8 cellular contexts compared by ENCODE assay signal in genomic region chr9:99103909-99104458, GRCh38. TPM values are rescaled to one million over a fixed set of nuclear protein-coding genes. Genes with fewer than 3 reads are reported as not detected.
DNase-seq lines count a peak whose midpoint lies in the region; ATAC-seq and TF ChIP-seq lines count a peak whose summit lies in the region.

No MANE protein-coding gene starts in this region.

- H3K4me3 Mint-ChIP-seq in activated naive CD8-positive, alpha-beta T cell = peak overlapping the region; percentile 95

- no peaks in the 10 kb centered on the region for H3K9me3 Mint-ChIP-seq in activated naive CD8-positive, alpha-beta T cell (ENCODE audit: low read depth)

- DNase-seq in right atrium auricular region (ENCODE audit: low spot score) (no peak), sigmoid colon (no peak)
- DNase-seq in effector CD8-positive, alpha-beta T cell (lab: John Stamatoyannopoulos, UW) = no peak

- TF ChIP-seq CTCF in right atrium auricular region (IDR thresholded peaks at IDR 0.05) (no peak), sigmoid colon (IDR thresholded peaks at IDR 0.05) (no peak)

- intact Hi-C loops in sigmoid colon (cut with DNase I) = loop anchor here (5.0 kb wide), 2 partner anchors 38 to 52 kb away; no protein-coding TSS in a partner anchor

- H3K9me3 ChIP-seq in HUES48 (ENCODE audit: control insufficient read depth, insufficient read depth, low read length) (no peaks in the 10 kb centered on the region), right atrium auricular region (no peaks in the 10 kb centered on the region), sigmoid colon (no peaks in the 10 kb centered on the region)

- no peak for TF ChIP-seq POLR2A in sigmoid colon (IDR thresholded peaks at IDR 0.05)

- H3K36me3 ChIP-seq in HUES48 (ENCODE audit: control insufficient read depth, insufficient read depth, low read length) (no peaks in the 10 kb centered on the region), right atrium auricular region (no peaks in the 10 kb centered on the region), sigmoid colon (no peaks in the 10 kb centered on the region)

- H3K27me3 ChIP-seq in HUES48 (ENCODE audit: control insufficient read depth, insufficient read depth, low read length) (peaks cover 13% of the 10 kb centered on the region), right atrium auricular region (no peaks in the 10 kb centered on the region), sigmoid colon (no peaks in the 10 kb centered on the region)

- no peak overlapping the region for H3K9ac ChIP-seq in HUES48 (ENCODE audit: low read depth, low read length)

- TF ChIP-seq EP300 in sigmoid colon (IDR thresholded peaks at IDR 0.05) = no peak

- H3K4me3 ChIP-seq in HUES48 (ENCODE audit: low read depth, low read length) (peak overlapping the region; percentile 72), right atrium auricular region (peak overlapping the region; percentile 87 to 88), sigmoid colon (peak overlapping the region; percentile 56 to 98 (median 90))

- H3K27me3 Mint-ChIP-seq in activated naive CD8-positive, alpha-beta T cell = no peaks in the 10 kb centered on the region

- ATAC-seq in GM19397 (IDR thresholded peaks at IDR 0.05; ENCODE audit: unreplicated experiment) = no peak
- no peak for ATAC-seq in GM18498 (IDR thresholded peaks at IDR 0.05; ENCODE audit: unreplicated experiment)
- no peak for ATAC-seq in GM18907 (IDR thresholded peaks at IDR 0.05; ENCODE audit: unreplicated experiment)

- peak overlapping the region; percentile 89 for H3K27ac Mint-ChIP-seq in activated naive CD8-positive, alpha-beta T cell

- no peaks in the 10 kb centered on the region for H3K36me3 Mint-ChIP-seq in activated naive CD8-positive, alpha-beta T cell

- peaks cover 46% of the 10 kb centered on the region for H3K4me1 Mint-ChIP-seq in activated naive CD8-positive, alpha-beta T cell (ENCODE audit: low read depth)

- H3K4me1 ChIP-seq in HUES48 (ENCODE audit: control insufficient read depth, insufficient read depth, low read length) = peaks cover 17% of the 10 kb centered on the region
- peaks cover 0 to 33% of the 10 kb centered on the region in 2 donors for H3K4me1 ChIP-seq in right atrium auricular region
- peaks cover 0 to 53% (median 47%) of the 10 kb centered on the region in 4 donors for H3K4me1 ChIP-seq in sigmoid colon

- 6 to 15% methylated on average over 14 of the region's 14 CpGs for WGBS in sigmoid colon, 2 donors

- H3K27ac ChIP-seq in HUES48 (ENCODE audit: low read depth, low read length) = no peak overlapping the region
- peak overlapping the region; percentile 84 to 90 for H3K27ac ChIP-seq in right atrium auricular region
- peak overlapping the region; percentile 92 to 95 (median 93) for H3K27ac ChIP-seq in sigmoid colon

RNA-seq across cellular contexts. Expression of gene TGFBR1, which starts 0.9 kb away (rescaled TPM):
- total RNA-seq in right atrium auricular region (10 to 100 TPM in 1 of 2 donors, 1 to 10 TPM in 1; 8.0 to 15.4 TPM), sigmoid colon (10 to 100 TPM; 48.4 to 84.3 (median 62.5) TPM)
- 1 to 10 TPM; 3.9 to 8.5 (median 4.2) TPM for polyA plus RNA-seq in sigmoid colon
